ENCODE assay signal across 24 cellular contexts in genomic region chr10:63987212-63987611, GRCh38.
DNase-seq lines count a peak whose midpoint lies in the region; ATAC-seq, FAIRE-seq and TF ChIP-seq lines count a peak whose summit lies in the region.
"Had no signal": no experiment of that assay in that cellular context is flagged by ENCODE, and none has a peak within 500 bp of the region (broad histone marks: within the 10 kb centered on the region; RNA-seq: fewer than 3 reads in every experiment).

No MANE protein-coding gene starts in this region.

- H3K27me3 ChIP-seq in KMS-11 (ENCODE audit: insufficient read depth, low read depth): no peaks in the 10 kb centered on the region
- no peaks in the 10 kb centered on the region for H3K27me3 ChIP-seq in K562 (ENCODE audit: control insufficient read depth in 2 of 2, insufficient read depth in 2 of 2, low read length in 2 of 2)
- no peaks in the 10 kb centered on the region for H3K27me3 ChIP-seq in neural progenitor cell
- H3K27me3 ChIP-seq: MG63, tibial nerve had no signal

- H3F3A ChIP-seq in neural progenitor cell (ENCODE audit: low read depth): no peaks in the 10 kb centered on the region

- CTCF ChIA-PET in K562 (lab: Yijun Ruan, JAX; ENCODE audit: low intra/inter-chr PET ratio): no interaction called here

- no TSS peak for BruUV-seq in K562 (replicated peaks; lab: Mats Ljungman, UMichigan)

- H3K4me1 Mint-ChIP-seq in neural progenitor cell: peaks cover 4% of the 10 kb centered on the region
- H3K4me1 Mint-ChIP-seq: activated CD4-positive, alpha-beta T cell treated with anti-CD3 and anti-CD28 coated beads, Interleukin-2, amount 10 ng/mL, durations not matched to agents 7 days and 5 days had no signal

- peaks cover 42% of the 10 kb centered on the region for H3K9me3 Mint-ChIP-seq in neural progenitor cell
- H3K9me3 Mint-ChIP-seq: activated T-cell treated with anti-CD3 and anti-CD28 coated beads, Interleukin-2, amount 50 U/mL, for 24 hours; CD8-positive, alpha-beta T cell had no signal

- no peak overlapping the region for H3K27ac Mint-ChIP-seq in neural progenitor cell
- H3K27ac Mint-ChIP-seq: activated CD4-positive, alpha-beta T cell treated with anti-CD3 and anti-CD28 coated beads, Interleukin-2, amount 10 ng/mL, durations not matched to agents 7 days and 5 days; activated T-cell treated with anti-CD3 and anti-CD28 coated beads, Interleukin-2, amount 50 U/mL, for 24 hours; CD8-positive, alpha-beta T cell; natural killer cell treated with Interleukin-12 subunit alpha and Interleukin-12 subunit beta and Interleukin-15 and Interleukin-18, amount 100 ng/mL, for 72 hours had no signal

- H3K79me2 ChIP-seq in KMS-11 (ENCODE audit: insufficient read depth, low read depth) (no peaks in the 10 kb centered on the region), K562 (ENCODE audit: control insufficient read depth, insufficient read depth, low read length) (no peaks in the 10 kb centered on the region), neural progenitor cell (ENCODE audit: low read depth) (no peaks in the 10 kb centered on the region)

- TF ChIP-seq CTCF in C4-2B (conservative IDR thresholded peaks at IDR 0.05) (peak; percentile 59), KMS-11 (conservative IDR thresholded peaks at IDR 0.05; ENCODE audit: low read depth, low read length) (peak; percentile 56), K562 (IDR thresholded peaks at IDR 0.05 in 2 of 3, conservative IDR thresholded peaks at IDR 0.05 in 1 of 3; ENCODE audit: insufficient read depth in 2 of 3, low read depth in 1 of 3, low read length in 3 of 3) (0 out of 6 replicates have a peak, but pooled peaks of 2 of the 3 experiments have one; percentile 2 to 34), neural progenitor cell (IDR thresholded peaks at IDR 0.05) (peak; percentile 21)

- no peak for TF ChIP-seq RAD21 in K562 (CRISPR knock-in tag; conservative IDR thresholded peaks at IDR 0.05 in 1 of 2, IDR thresholded peaks at IDR 0.05 in 1 of 2)

- no peaks in the 10 kb centered on the region for H3K36me3 ChIP-seq in KMS-11 (ENCODE audit: insufficient read depth)
- no peaks in the 10 kb centered on the region for H3K36me3 ChIP-seq in K562 (ENCODE audit: control insufficient read depth, insufficient read depth, low read length)
- H3K36me3 ChIP-seq in neural progenitor cell: no peaks in the 10 kb centered on the region
- H3K36me3 ChIP-seq: lower lobe of right lung, MG63, tibial nerve had no signal

- POLR2A ChIA-PET in K562 (lab: Yijun Ruan, JAX): no interaction called here

- H2AFZ ChIP-seq in KMS-11 (ENCODE audit: low read depth): no peak overlapping the region
- no peak overlapping the region for H2AFZ ChIP-seq in K562 (ENCODE audit: low read depth, low read length)
- H2AFZ ChIP-seq in neural progenitor cell (replicated peaks): no peak overlapping the region

- no peak for FAIRE-seq in K562 (lab: Jason Lieb, UNC)
- FAIRE-seq: small intestine had no signal

- no peak overlapping the region for H3K4me3 Mint-ChIP-seq in neural progenitor cell
- H3K4me3 Mint-ChIP-seq: activated CD4-positive, alpha-beta T cell treated with anti-CD3 and anti-CD28 coated beads, Interleukin-2, amount 10 ng/mL, durations not matched to agents 7 days and 5 days; activated T-cell treated with anti-CD3 and anti-CD28 coated beads, Interleukin-2, amount 50 U/mL, for 24 hours; CD8-positive, alpha-beta T cell; natural killer cell treated with Interleukin-12 subunit alpha and Interleukin-12 subunit beta and Interleukin-15 and Interleukin-18, amount 100 ng/mL, for 72 hours had no signal

- 0% methylated on average over 2 of the region's 2 CpGs for WGBS in K562 (ENCODE audit: insufficient coverage, low coverage, missing lambda C conversion rate)

- H3K27ac ChIP-seq in C4-2B: no peak overlapping the region
- H3K27ac ChIP-seq in KMS-11: no peak overlapping the region
- H3K27ac ChIP-seq in K562 (ENCODE audit: extremely low read depth, low read depth, low read length): no peak overlapping the region
- H3K27ac ChIP-seq in neural progenitor cell: no peak overlapping the region
- H3K27ac ChIP-seq: lower lobe of right lung, tibial nerve had no signal

- DNase-seq in K562 (ENCODE audit: extremely low read depth in 1 of 4, low spot score in 3 of 4) (no peak), neural progenitor cell (ENCODE audit: low spot score) (no peak)
- no peak for DNase-seq in stimulated activated CD4-positive, alpha-beta T cell treated with anti-CD3 and anti-CD28 coated beads, Interleukin-2, amount 100 ng/mL, for 24 hours
- no peak for DNase-seq in activated naive CD4-positive, alpha-beta T cell treated with Interleukin-2 at 50 U/mL for 16 hours
- DNase-seq: activated CD4-positive, alpha-beta T cell treated with anti-CD3 and anti-CD28 coated beads, Interleukin-2, amount 10 ng/mL, durations not matched to agents 7 days and 5 days; activated gamma-delta T cell treated with Interleukin-2 at 50 U/mL for 16 hours; activated T-cell treated with anti-CD3 and anti-CD28 coated beads, Interleukin-2, amount 50 U/mL, for 24 hours; CD8-positive, alpha-beta T cell; DMS153; effector CD4-positive, alpha-beta T cell; foreskin melanocyte; GOT3; lower lobe of right lung; MG63; NCI-H1417; NCI-H2029 treated with DMSO at 0.1 percent for 48 hours; NCI-H226; small intestine; stimulated activated CD4-positive, alpha-beta T cell treated with anti-CD3 and anti-CD28 coated beads, Interleukin-1b, Interleukin-23, amount 100 ng/mL, for 48 hours had no signal

- no peaks in the 10 kb centered on the region for H4K20me1 ChIP-seq in KMS-11 (ENCODE audit: insufficient read depth)
- no peaks in the 10 kb centered on the region for H4K20me1 ChIP-seq in K562 (replicated peaks; ENCODE audit: control insufficient read depth, insufficient read depth, low read length)
- no peaks in the 10 kb centered on the region for H4K20me1 ChIP-seq in neural progenitor cell (ENCODE audit: low read depth)

- no peak for TF ChIP-seq EP300 in K562 (IDR thresholded peaks at IDR 0.05; ENCODE audit: low read length)

- peaks cover 6% of the 10 kb centered on the region for H3K36me3 Mint-ChIP-seq in neural progenitor cell
- H3K36me3 Mint-ChIP-seq: CD8-positive, alpha-beta T cell; natural killer cell treated with Interleukin-12 subunit alpha and Interleukin-12 subunit beta and Interleukin-15 and Interleukin-18, amount 100 ng/mL, for 72 hours had no signal

- intact Hi-C loops in K562 (cut with micrococcal nuclease): no loop called here

- in situ Hi-C loops in K562 (cut with MboI): no loop called here

- no peak overlapping the region for H3K4me2 ChIP-seq in KMS-11
- H3K4me2 ChIP-seq in K562 (ENCODE audit: insufficient read depth, low read length): no peak overlapping the region
- H3K4me2 ChIP-seq in neural progenitor cell: no peak overlapping the region

- no peaks in the 10 kb centered on the region for H3K9me1 ChIP-seq in K562 (ENCODE audit: control insufficient read depth, insufficient read depth, low read length)

- ATAC-seq in K562 (no peak), GM19324 (IDR thresholded peaks at IDR 0.05; ENCODE audit: low FRiP score, unreplicated experiment) (no peak)
- ATAC-seq: CD8-positive, alpha-beta T cell; lower lobe of right lung; natural killer cell treated with Interleukin-12 subunit alpha and Interleukin-12 subunit beta and Interleukin-15 and Interleukin-18, amount 100 ng/mL, for 72 hours had no signal

- no peaks in the 10 kb centered on the region for H3K4me1 ChIP-seq in KMS-11 (ENCODE audit: low read depth, poor library complexity, severe bottlenecking)
- H3K4me1 ChIP-seq in K562 (replicated peaks in 1 of 2; ENCODE audit: control insufficient read depth in 2 of 2, insufficient read depth in 2 of 2, low read length in 2 of 2): no peaks in the 10 kb centered on the region
- no peaks in the 10 kb centered on the region for H3K4me1 ChIP-seq in neural progenitor cell
- H3K4me1 ChIP-seq: lower lobe of right lung, tibial nerve had no signal

- no peak for TF ChIP-seq POLR2A in K562 (conservative IDR thresholded peaks at IDR 0.05)

- H3K9ac ChIP-seq in KMS-11 (no peak overlapping the region), K562 (ENCODE audit: insufficient read depth in 1 of 2, low read depth in 2 of 2, low read length in 2 of 2) (no peak overlapping the region), neural progenitor cell (no peak overlapping the region)

- H3K27me3 Mint-ChIP-seq in neural progenitor cell (ENCODE audit: insufficient read depth, low read depth): no peaks in the 10 kb centered on the region
- H3K27me3 Mint-ChIP-seq: activated CD4-positive, alpha-beta T cell treated with anti-CD3 and anti-CD28 coated beads, Interleukin-2, amount 10 ng/mL, durations not matched to agents 7 days and 5 days; activated T-cell treated with anti-CD3 and anti-CD28 coated beads, Interleukin-2, amount 50 U/mL, for 24 hours; natural killer cell treated with Interleukin-12 subunit alpha and Interleukin-12 subunit beta and Interleukin-15 and Interleukin-18, amount 100 ng/mL, for 72 hours had no signal

- no peaks in the 10 kb centered on the region for H3K9me3 ChIP-seq in K562 (replicated peaks; ENCODE audit: control insufficient read depth, insufficient read depth, low read depth, low read length)
- peaks cover 10% of the 10 kb centered on the region for H3K9me3 ChIP-seq in neural progenitor cell (ENCODE audit: low read depth)
- H3K9me3 ChIP-seq: lower lobe of right lung, MG63 had no signal

- H3K4me3 ChIP-seq in KMS-11 (IDR thresholded peaks at IDR 0.05; ENCODE audit: insufficient read depth, low read depth, low read length) (no peak overlapping the region), K562 (no peak overlapping the region), neural progenitor cell (no peak overlapping the region)
- H3K4me3 ChIP-seq: lower lobe of right lung, MG63, tibial nerve had no signal

TF ChIP-seq in K562, 482 proteins besides CTCF, POLR2A, EP300 and RAD21:
- no peak for TF ChIP-seq ZNF740 (CRISPR knock-in tag; IDR thresholded peaks at IDR 0.05)
- TF ChIP-seq ZNF740 (tag; IDR thresholded peaks at IDR 0.05): peak in 1 of 2 experiments; percentile 31; a peak in 1 of 4 replicates
- TF ChIP-seq ZNF24 (IDR thresholded peaks at IDR 0.05): no peak
TF ChIP-seq in K562: peak in this region for 1.
